Comparison of ENCODE assay signal across 16 cellular contexts in the genomic region with DNA sequence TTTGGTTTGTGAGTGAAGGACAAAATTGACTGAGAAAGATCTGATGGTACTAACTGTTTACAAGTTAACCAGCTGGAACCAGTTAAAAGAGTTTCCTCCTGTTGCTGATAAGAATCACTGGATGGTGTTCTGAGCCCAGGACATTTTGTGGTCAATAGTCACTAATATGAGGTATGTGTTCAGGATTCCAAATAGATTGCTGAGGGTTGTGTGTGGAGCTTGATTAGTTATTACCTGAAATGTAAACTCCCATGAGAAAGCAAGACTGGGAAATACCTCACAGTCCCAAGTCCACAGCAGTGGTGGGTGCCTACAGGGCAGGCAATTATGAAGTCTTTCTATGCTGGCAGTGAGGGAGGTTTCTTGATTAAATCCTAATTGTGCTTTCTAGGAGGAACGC.
DNase-seq lines count a peak whose midpoint lies in the region; ATAC-seq and TF ChIP-seq lines count a peak whose summit lies in the region.
"Had no signal": no experiment of that assay in that cellular context is flagged by ENCODE, and none has a peak within 500 bp of the region (broad histone marks: within the 10 kb centered on the region; RNA-seq: fewer than 3 reads in every experiment).

No MANE protein-coding gene starts in this region.

- peaks cover 2% of the 10 kb centered on the region in 2 experiments for H3K36me3 ChIP-seq in SK-N-SH (replicated peaks in 1 of 2; ENCODE audit: control insufficient read depth in 1 of 2, insufficient read depth in 2 of 2, low read length in 1 of 2)
- no peaks in the 10 kb centered on the region for H3K36me3 ChIP-seq in CD8-positive, alpha-beta memory T cell (ENCODE audit: insufficient read depth, low read length)

- no peak for TF ChIP-seq RAD21 in SK-N-SH (IDR thresholded peaks at IDR 0.05; ENCODE audit: low read length)

- POLR2A ChIA-PET in SK-N-SH (lab: Yijun Ruan, JAX): no interaction called here
- POLR2A ChIA-PET in CD8-positive, alpha-beta memory T cell (lab: Charles Lee): no interaction called here

- H3K4me3 Mint-ChIP-seq in CD8-positive, alpha-beta memory T cell: no peak overlapping the region
- H3K4me3 Mint-ChIP-seq: immature natural killer cell had no signal

- H3K9me3 ChIP-seq in SK-N-SH: peaks cover 2% of the 10 kb centered on the region
- H3K9me3 ChIP-seq in CD8-positive, alpha-beta memory T cell (ENCODE audit: low read length): peaks cover 2% of the 10 kb centered on the region

- no peak overlapping the region for H3K4me3 ChIP-seq in SK-N-SH (ENCODE audit: low read depth in 2 of 2, low read length in 1 of 2)
- H3K4me3 ChIP-seq in CD8-positive, alpha-beta memory T cell (ENCODE audit: low read length): no peak overlapping the region

- TF ChIP-seq EP300 in SK-N-SH (IDR thresholded peaks at IDR 0.05; ENCODE audit: borderline replicate concordance in 1 of 2, low read depth in 1 of 2, low read length in 1 of 2): peak in 1 of 2 experiments; percentile 75; a peak in 2 of 4 replicates

- ATAC-seq in foreskin keratinocyte (peak; percentile 23), GM18519 (IDR thresholded peaks at IDR 0.05; ENCODE audit: low FRiP score, unreplicated experiment) (no peak)

- H3K27ac ChIP-seq in SK-N-SH (ENCODE audit: low read depth in 2 of 2, low read length in 1 of 2) (peak overlapping the region in 1 of 2 experiments; percentile 86; a peak in 2 of 4 replicates), foreskin keratinocyte (no peak overlapping the region)
- no peak overlapping the region for H3K27ac ChIP-seq in CD8-positive, alpha-beta memory T cell (ENCODE audit: low read depth, low read length)

- H2AFZ ChIP-seq in SK-N-SH (ENCODE audit: low read depth): no peak overlapping the region

- H3K27ac Mint-ChIP-seq in CD8-positive, alpha-beta memory T cell: peak overlapping the region in 3 of 8 donors; percentile 13 to 32 (median 16)

- peaks cover 2 to 9% (median 4%) of the 10 kb centered on the region in 5 donors for H3K9me3 Mint-ChIP-seq in CD8-positive, alpha-beta memory T cell

- in situ Hi-C loops in G401 (cut with HindIII; ENCODE audit: low sequenced_read_pairs): no loop called here

- TF ChIP-seq CTCF in SK-N-SH (IDR thresholded peaks at IDR 0.05) (no peak), foreskin keratinocyte (conservative IDR thresholded peaks at IDR 0.05) (no peak)

- CTCF ChIA-PET in SK-N-SH (lab: Yijun Ruan, JAX): interaction anchor here (1.0 to 7.1 kb wide), 7 partner anchors 20 to 439 kb away, joined by 3 to 40 read pairs (median 4); partner anchors contain the start of gene PIGC
- CTCF ChIA-PET in CD8-positive, alpha-beta memory T cell (lab: Charles Lee): interaction anchor here (1.5 kb wide), 1 partner anchor 20 kb away, joined by 3 read pairs; no protein-coding TSS in a partner anchor

- no peaks in the 10 kb centered on the region for H4K20me1 ChIP-seq in SK-N-SH (ENCODE audit: insufficient read depth)

- H3K79me2 ChIP-seq in SK-N-SH (ENCODE audit: insufficient read depth): no peaks in the 10 kb centered on the region

- peaks cover 3 to 19% (median 16%) of the 10 kb centered on the region in 3 donors for H3K4me1 Mint-ChIP-seq in CD8-positive, alpha-beta memory T cell

- H3K4me2 ChIP-seq in SK-N-SH: no peak overlapping the region

- DNase-seq in G401 (ENCODE audit: low spot score): peak; percentile 52
- DNase-seq in SK-N-SH: no peak
- DNase-seq in foreskin keratinocyte: peak; percentile 51 to 83
- peak; percentile 99 for DNase-seq in renal cortical epithelial cell (ENCODE audit: low read depth)
- no peak for DNase-seq in KG1 (lab: John Stamatoyannopoulos, UW)
- no peak for DNase-seq in DMS79 (lab: John Stamatoyannopoulos, UW)
- no peak for DNase-seq in CD8-positive, alpha-beta memory T cell
- DNase-seq: activated T-cell treated with anti-CD3 and anti-CD28 coated beads, Interleukin-2, amount 50 U/mL, for 1 hour; amniotic stem cell; immature natural killer cell; NCI-H1105 treated with DMSO at 0.1 percent for 48 hours; retina; stimulated activated CD4-positive, alpha-beta T cell treated with anti-CD3 and anti-CD28 coated beads, Interleukin-4, amount 100 ng/mL, for 24 hours; stimulated activated naive CD4-positive, alpha-beta T cell; SW 1271 had no signal

- 86% methylated on average over 1 of the region's 1 CpG for WGBS in SK-N-SH (ENCODE audit: low lambda C conversion rate)

- H3F3A ChIP-seq in SK-N-SH (replicated peaks; ENCODE audit: insufficient read depth): peaks cover 17% of the 10 kb centered on the region

- H3K4me1 ChIP-seq in SK-N-SH (ENCODE audit: control insufficient read depth in 1 of 2, insufficient read depth in 2 of 2, low read depth in 1 of 2, low read length in 1 of 2) (peaks cover 5 to 10% of the 10 kb centered on the region in 2 experiments; a peak in 2 of 4 replicates), foreskin keratinocyte (no peaks in the 10 kb centered on the region)
- H3K4me1 ChIP-seq in CD8-positive, alpha-beta memory T cell (ENCODE audit: insufficient read depth, low read length): no peaks in the 10 kb centered on the region

- H3K27me3 ChIP-seq in SK-N-SH (ENCODE audit: insufficient read depth): no peaks in the 10 kb centered on the region
- no peaks in the 10 kb centered on the region for H3K27me3 ChIP-seq in foreskin keratinocyte
- H3K27me3 ChIP-seq in CD8-positive, alpha-beta memory T cell (ENCODE audit: insufficient read depth, low read length, poor library complexity, severe bottlenecking): no peaks in the 10 kb centered on the region

- H3K9me2 ChIP-seq in SK-N-SH: no peaks in the 10 kb centered on the region

- H3K9ac ChIP-seq in SK-N-SH: no peak overlapping the region

- no peaks in the 10 kb centered on the region for H3K27me3 Mint-ChIP-seq in CD8-positive, alpha-beta memory T cell

- H3K36me3 Mint-ChIP-seq in CD8-positive, alpha-beta memory T cell: no peaks in the 10 kb centered on the region
- H3K36me3 Mint-ChIP-seq: immature natural killer cell had no signal

TF ChIP-seq in SK-N-SH, 30 proteins besides CTCF, POLR2A, EP300 and RAD21:
- TF ChIP-seq POLR2AphosphoS5 (IDR thresholded peaks at IDR 0.05; ENCODE audit: low read depth, low read length) (peak; percentile 51; the same call in 1 of the 2 replicates), ELF1 (IDR thresholded peaks at IDR 0.05) (no peak), FOSL2 (IDR thresholded peaks at IDR 0.05; ENCODE audit: borderline replicate concordance, low read depth) (0 out of 2 replicates have a peak, but pooled peaks have one; percentile 23), RCOR1 (IDR thresholded peaks at IDR 0.05; ENCODE audit: low read length) (no peak), TEAD4 (IDR thresholded peaks at IDR 0.05; ENCODE audit: borderline replicate concordance, insufficient read depth) (peak; percentile 54; the same call in 1 of the 2 replicates), TCF12 (IDR thresholded peaks at IDR 0.05) (peak; percentile 94), NFIC (IDR thresholded peaks at IDR 0.05; ENCODE audit: borderline replicate concordance) (peak; percentile 83), JUND (IDR thresholded peaks at IDR 0.05) (0 out of 2 replicates have a peak, but pooled peaks have one; percentile 44)
- TF ChIP-seq, protein P1, sequence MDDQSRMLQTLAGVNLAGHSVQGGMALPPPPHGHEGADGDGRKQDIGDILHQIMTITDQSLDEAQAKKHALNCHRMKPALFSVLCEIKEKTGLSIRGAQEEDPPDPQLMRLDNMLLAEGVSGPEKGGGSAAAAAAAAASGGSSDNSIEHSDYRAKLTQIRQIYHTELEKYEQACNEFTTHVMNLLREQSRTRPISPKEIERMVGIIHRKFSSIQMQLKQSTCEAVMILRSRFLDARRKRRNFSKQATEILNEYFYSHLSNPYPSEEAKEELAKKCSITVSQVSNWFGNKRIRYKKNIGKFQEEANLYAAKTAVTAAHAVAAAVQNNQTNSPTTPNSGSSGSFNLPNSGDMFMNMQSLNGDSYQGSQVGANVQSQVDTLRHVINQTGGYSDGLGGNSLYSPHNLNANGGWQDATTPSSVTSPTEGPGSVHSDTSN (IDR thresholded peaks at IDR 0.05): peak; percentile 74

Comparison
In these comparisons a context has a peak if more than half of its experiments do, and no peak if none do; other contexts are left out.
1. DNase-seq: peak in G401 (single experiment), foreskin keratinocyte (2 of 2) and renal cortical epithelial cell (single experiment); none in SK-N-SH (single experiment), KG1 (single experiment), DMS79 (single experiment) and CD8-positive, alpha-beta memory T cell (0 of 5).